In genomic region chr9:16869140-16869903, GRCh38 we compare ENCODE assay signal across 11 cellular contexts. TPM values are rescaled to one million over a fixed set of nuclear protein-coding genes. Genes with fewer than 3 reads are reported as not detected.
A peak's percentile ranks its signal among the peaks of the same experiment; 100 is the strongest.
DNase-seq lines count a peak whose midpoint lies in the region; ATAC-seq and TF ChIP-seq lines count a peak whose summit lies in the region.
"Had no signal": no experiment of that assay in that cellular context is flagged by ENCODE, and none has a peak within 500 bp of the region (broad histone marks: within the 10 kb centered on the region; RNA-seq: fewer than 3 reads in every experiment).

No MANE protein-coding gene starts in this region.

- H3K36me3 Mint-ChIP-seq in Caco-2 (ENCODE audit: insufficient read depth, unreplicated experiment), result no peaks in the 10 kb centered on the region

- H3K4me1 ChIP-seq in subcutaneous abdominal adipose tissue (ENCODE audit: control insufficient read depth in 5 of 5, insufficient read depth in 5 of 5, low read length in 5 of 5) (peaks cover 1 to 57% (median 43%) of the 10 kb centered on the region in 5 donors), Caco-2 (peaks cover 6% of the 10 kb centered on the region; the same call in 1 of the 2 replicates)

- H3K9ac ChIP-seq in subcutaneous abdominal adipose tissue (ENCODE audit: low read length in 5 of 5), result peak overlapping the region in 4 of 5 donors; percentile 21 to 77 (median 64)

- no TSS peak for BruUV-seq in Caco-2 (replicated peaks; lab: Mats Ljungman, UMichigan)

- H3K27ac ChIP-seq in subcutaneous abdominal adipose tissue (ENCODE audit: low read depth, low read length), result peak overlapping the region; percentile 71
- H3K27ac ChIP-seq: C4-2B, PC-9 had no signal

- H3K4me3 Mint-ChIP-seq in Caco-2 (ENCODE audit: unreplicated experiment), result no peak overlapping the region

- intact Hi-C loops in Caco-2 (cut with micrococcal nuclease; ENCODE audit: unreplicated experiment), result no loop called here

- peak overlapping the region; percentile 81 for H3K4me3 ChIP-seq in astrocyte of the cerebellum (ENCODE audit: low read depth, low read length)
- peak overlapping the region; percentile 91 for H3K4me3 ChIP-seq in kidney epithelial cell (ENCODE audit: low read depth, low read length)
- H3K4me3 ChIP-seq in subcutaneous abdominal adipose tissue (ENCODE audit: low read depth in 1 of 5, low read length in 5 of 5), result peak overlapping the region; percentile 67 to 88 (median 77)
- no peak overlapping the region for H3K4me3 ChIP-seq in Caco-2 (ENCODE audit: low read depth, low read length)
- H3K4me3 ChIP-seq: PC-9 had no signal

- TF ChIP-seq CTCF in astrocyte of the cerebellum (IDR thresholded peaks at IDR 0.05; ENCODE audit: low read depth, low read length, missing control alignments) (no peak), kidney epithelial cell (IDR thresholded peaks at IDR 0.05; ENCODE audit: insufficient read depth, low read length, poor library complexity, severe bottlenecking) (no peak), Caco-2 (IDR thresholded peaks at IDR 0.05; ENCODE audit: insufficient read depth in 1 of 2, low read depth in 1 of 2, low read length in 1 of 2, severe bottlenecking in 1 of 2, unreplicated experiment in 1 of 2) (no peak)

- in situ Hi-C loops in astrocyte of the cerebellum (cut with HindIII; ENCODE audit: low sequenced_read_pairs), result no loop called here

- peaks cover 10% of the 10 kb centered on the region for H3K27me3 Mint-ChIP-seq in Caco-2 (ENCODE audit: insufficient read depth, unreplicated experiment)

- POLR2A ChIA-PET in Caco-2 (lab: Charles Lee), result no interaction called here

- DNase-seq in NCI-H146 (lab: John Stamatoyannopoulos, UW) (peak; percentile 2), NCI-H146 treated with DMSO at 0.1 percent for 48 hours (lab: John Stamatoyannopoulos, UW; ENCODE audit: unreplicated experiment) (no peak), astrocyte of the cerebellum (ENCODE audit: low read depth) (no peak), kidney epithelial cell (ENCODE audit: low read depth) (no peak), Caco-2 (no peak), MV-4-11 (lab: John Stamatoyannopoulos, UW) (no peak)
- DNase-seq: PC-9 had no signal

- H3K9me3 ChIP-seq in subcutaneous abdominal adipose tissue (ENCODE audit: control insufficient read depth in 5 of 5, low read length in 5 of 5), result no peaks in the 10 kb centered on the region
- H3K9me3 ChIP-seq in Caco-2, result no peaks in the 10 kb centered on the region
- H3K9me3 ChIP-seq: body of pancreas had no signal

- no peaks in the 10 kb centered on the region for H3K9me3 Mint-ChIP-seq in Caco-2 (ENCODE audit: unreplicated experiment)

- no peaks in the 10 kb centered on the region for H3K4me1 Mint-ChIP-seq in Caco-2 (ENCODE audit: low read depth, unreplicated experiment)

- ATAC-seq in GM18858 (IDR thresholded peaks at IDR 0.05; ENCODE audit: unreplicated experiment), result no peak
- ATAC-seq: body of pancreas had no signal

- H3K36me3 ChIP-seq in kidney epithelial cell (ENCODE audit: control insufficient read depth, insufficient read depth, low read length) (no peaks in the 10 kb centered on the region), subcutaneous abdominal adipose tissue (ENCODE audit: control insufficient read depth in 5 of 5, insufficient read depth in 5 of 5, low read length in 5 of 5) (no peaks in the 10 kb centered on the region), Caco-2 (ENCODE audit: control insufficient read depth, insufficient read depth, low read length) (no peaks in the 10 kb centered on the region)

- H3K27me3 ChIP-seq in kidney epithelial cell (ENCODE audit: control insufficient read depth, insufficient read depth, low read length) (no peaks in the 10 kb centered on the region), subcutaneous abdominal adipose tissue (ENCODE audit: control insufficient read depth in 5 of 5, insufficient read depth in 4 of 5, low read length in 5 of 5) (no peaks in the 10 kb centered on the region), Caco-2 (replicated peaks; ENCODE audit: control insufficient read depth, insufficient read depth, low read length) (no peaks in the 10 kb centered on the region)

- H3K27ac Mint-ChIP-seq in Caco-2 (ENCODE audit: unreplicated experiment), result no peak overlapping the region

- CTCF ChIA-PET in Caco-2 (lab: Charles Lee), result no interaction called here

RNA-seq across cellular contexts. Expression of gene BNC2, which starts 1.1 kb away (rescaled TPM):
- 0.96 and 1.5 TPM in 2 replicates for total RNA-seq in kidney epithelial cell
- 0.12 and 0.20 TPM in 2 replicates for total RNA-seq in Caco-2 (2022)
